Comparison of ENCODE assay signal across 13 cellular contexts in genomic region chr5:61290815-61291214, GRCh38. TPM values are rescaled to one million over a fixed set of nuclear protein-coding genes. Genes with fewer than 3 reads are reported as not detected.
DNase-seq lines count a peak whose midpoint lies in the region; ATAC-seq, FAIRE-seq and TF ChIP-seq lines count a peak whose summit lies in the region.
"Had no signal": no experiment of that assay in that cellular context is flagged by ENCODE, and none has a peak within 500 bp of the region (broad histone marks: within the 10 kb centered on the region; RNA-seq: fewer than 3 reads in every experiment).

No MANE protein-coding gene starts in this region.

- H3K4me3 ChIP-seq in breast epithelium (no peak overlapping the region), mucosa of descending colon (no peak overlapping the region)
- H3K4me3 ChIP-seq: psoas muscle had no signal

- peaks cover 6% of the 10 kb centered on the region for H3K9me3 Mint-ChIP-seq in MCF 10A (ENCODE audit: unreplicated experiment)
- H3K9me3 Mint-ChIP-seq in activated T-helper 1 cell treated with anti-CD3 and anti-CD28 coated beads, Interleukin-12 subunit alpha, Interleukin-12 subunit beta, Interleukin-2, Interleukin-4 antibody, amounts not matched to agents 30 ng/mL and 10 ng/mL and 1 ng/mL, durations not matched to agents 14 hours and 24 hours and 36 hours = no peaks in the 10 kb centered on the region
- H3K9me3 Mint-ChIP-seq: activated B cell treated with CpG ODN at 0.5 μM for 24 hours had no signal

- no peak overlapping the region for H3K27ac ChIP-seq in breast epithelium
- H3K27ac ChIP-seq: psoas muscle had no signal

- no peak overlapping the region for H3K4me3 Mint-ChIP-seq in MCF 10A (ENCODE audit: unreplicated experiment)
- H3K4me3 Mint-ChIP-seq in activated T-helper 1 cell treated with anti-CD3 and anti-CD28 coated beads, Interleukin-12 subunit alpha, Interleukin-12 subunit beta, Interleukin-2, Interleukin-4 antibody, amounts not matched to agents 30 ng/mL and 10 ng/mL and 1 ng/mL, durations not matched to agents 14 hours and 24 hours and 36 hours = no peak overlapping the region
- H3K4me3 Mint-ChIP-seq: activated B cell treated with CpG ODN at 0.5 μM for 24 hours had no signal

- H3K27me3 Mint-ChIP-seq in MCF 10A (ENCODE audit: insufficient read depth, unreplicated experiment) = no peaks in the 10 kb centered on the region
- H3K27me3 Mint-ChIP-seq in activated T-helper 1 cell treated with anti-CD3 and anti-CD28 coated beads, Interleukin-12 subunit alpha, Interleukin-12 subunit beta, Interleukin-2, Interleukin-4 antibody, amounts not matched to agents 30 ng/mL and 10 ng/mL and 1 ng/mL, durations not matched to agents 14 hours and 24 hours and 36 hours (ENCODE audit: insufficient read depth) = no peaks in the 10 kb centered on the region

- BruUV-seq in MCF 10A (replicated peaks; lab: Mats Ljungman, UMichigan) = no TSS peak

- DNase-seq in MCF 10A (ENCODE audit: unreplicated experiment) (peak; percentile 57), breast epithelium (ENCODE audit: low spot score in 2 of 2) (no peak), mucosa of descending colon (peak in 2 of 3 donors; percentile 50 to 80)
- DNase-seq in activated T-helper 1 cell treated with anti-CD3 and anti-CD28 coated beads, Interleukin-12 subunit alpha, Interleukin-12 subunit beta, Interleukin-2, Interleukin-4 antibody, amounts not matched to agents 30 ng/mL and 10 ng/mL and 1 ng/mL, durations not matched to agents 14 hours and 24 hours and 36 hours (ENCODE audit: low spot score) = no peak
- DNase-seq: activated B cell treated with CpG ODN at 0.5 μM for 24 hours; effector CD8-positive, alpha-beta T cell; GOT3; NCI-H1092; psoas muscle had no signal

- H3K27me3 ChIP-seq in breast epithelium = no peaks in the 10 kb centered on the region

- POLR2A ChIA-PET in MCF 10A (lab: Yijun Ruan, JAX) = interaction anchor here (0.6 to 1.6 kb wide), 3 partner anchors 8 to 366 kb away, joined by 3 to 9 read pairs (median 4); no protein-coding TSS in a partner anchor

- FAIRE-seq in colon (lab: Jason Lieb, UNC) = peak; percentile 10

- intact Hi-C loops in MCF 10A (cut with micrococcal nuclease) (no loop called here), breast epithelium (cut with DNase I; ENCODE audit: low total_unique reads) (no loop called here), mucosa of descending colon (cut with DNase I, micrococcal nuclease) (no loop called here)
- intact Hi-C loops in activated T-helper 1 cell treated with anti-CD3 and anti-CD28 coated beads, Interleukin-12 subunit alpha, Interleukin-12 subunit beta, Interleukin-2, Interleukin-4 antibody, amounts not matched to agents 30 ng/mL and 10 ng/mL and 1 ng/mL, durations not matched to agents 14 hours and 24 hours and 36 hours (cut with micrococcal nuclease) = no loop called here

- no peaks in the 10 kb centered on the region for H3K9me3 ChIP-seq in breast epithelium
- H3K9me3 ChIP-seq in mucosa of descending colon = no peaks in the 10 kb centered on the region
- H3K9me3 ChIP-seq: psoas muscle had no signal

- no peak for TF ChIP-seq POLR2A in breast epithelium (IDR thresholded peaks at IDR 0.05)

- H3K4me1 ChIP-seq in breast epithelium = no peaks in the 10 kb centered on the region
- H3K4me1 ChIP-seq in mucosa of descending colon (ENCODE audit: low read depth) = peaks cover 30% of the 10 kb centered on the region

- CTCF ChIA-PET in MCF 10A (lab: Yijun Ruan, JAX) = interaction anchor here (0.8 to 1.1 kb wide), 2 partner anchors 10 to 17 kb away, joined by 3 to 4 read pairs; no protein-coding TSS in a partner anchor

- H3K36me3 Mint-ChIP-seq in MCF 10A (ENCODE audit: insufficient read depth, unreplicated experiment) = no peaks in the 10 kb centered on the region
- no peaks in the 10 kb centered on the region for H3K36me3 Mint-ChIP-seq in activated T-helper 1 cell treated with anti-CD3 and anti-CD28 coated beads, Interleukin-12 subunit alpha, Interleukin-12 subunit beta, Interleukin-2, Interleukin-4 antibody, amounts not matched to agents 30 ng/mL and 10 ng/mL and 1 ng/mL, durations not matched to agents 14 hours and 24 hours and 36 hours (ENCODE audit: low read depth)

- ATAC-seq in mucosa of descending colon (peak; percentile 77), GM19351 (IDR thresholded peaks at IDR 0.05; ENCODE audit: unreplicated experiment) (no peak), GM19023 (IDR thresholded peaks at IDR 0.05; ENCODE audit: unreplicated experiment) (no peak), HG03159 (IDR thresholded peaks at IDR 0.05; ENCODE audit: unreplicated experiment) (no peak)

- no peak for TF ChIP-seq CTCF in MCF 10A (IDR thresholded peaks at IDR 0.05; ENCODE audit: unreplicated experiment)
- no peak for TF ChIP-seq CTCF in breast epithelium (IDR thresholded peaks at IDR 0.05)
- no peak for TF ChIP-seq CTCF in mucosa of descending colon (IDR thresholded peaks at IDR 0.05)

- H3K4me1 Mint-ChIP-seq in MCF 10A (ENCODE audit: insufficient read depth, unreplicated experiment) = no peaks in the 10 kb centered on the region
- no peaks in the 10 kb centered on the region for H3K4me1 Mint-ChIP-seq in activated T-helper 1 cell treated with anti-CD3 and anti-CD28 coated beads, Interleukin-12 subunit alpha, Interleukin-12 subunit beta, Interleukin-2, Interleukin-4 antibody, amounts not matched to agents 30 ng/mL and 10 ng/mL and 1 ng/mL, durations not matched to agents 14 hours and 24 hours and 36 hours (ENCODE audit: low read depth)

- no peaks in the 10 kb centered on the region for H3K36me3 ChIP-seq in breast epithelium
- H3K36me3 ChIP-seq in mucosa of descending colon (ENCODE audit: low read depth) = no peaks in the 10 kb centered on the region

- H3K27ac Mint-ChIP-seq in MCF 10A (ENCODE audit: low read depth, unreplicated experiment) = no peak overlapping the region
- H3K27ac Mint-ChIP-seq in activated T-helper 1 cell treated with anti-CD3 and anti-CD28 coated beads, Interleukin-12 subunit alpha, Interleukin-12 subunit beta, Interleukin-2, Interleukin-4 antibody, amounts not matched to agents 30 ng/mL and 10 ng/mL and 1 ng/mL, durations not matched to agents 14 hours and 24 hours and 36 hours = no peak overlapping the region
- H3K27ac Mint-ChIP-seq: activated B cell treated with CpG ODN at 0.5 μM for 24 hours had no signal

RNA-seq across cellular contexts. Expression of gene ZSWIM6, which starts 41.2 kb away (rescaled TPM):
- total RNA-seq in MCF 10A (2022) = 12.0 and 13.5 TPM in 2 replicates
- 10 to 100 TPM; 10.2 to 16.8 (median 11.2) TPM for total RNA-seq in breast epithelium
- total RNA-seq in mucosa of descending colon = 10 to 100 TPM; 26.2 to 39.4 (median 27.8) TPM
- 9.6 TPM in 2 replicates for total RNA-seq in activated T-helper 1 cell treated with anti-CD3 and anti-CD28 coated beads, Interleukin-12 subunit alpha, Interleukin-12 subunit beta, Interleukin-2, Interleukin-4 antibody, amounts not matched to agents 30 ng/mL and 10 ng/mL and 1 ng/mL, durations not matched to agents 14 hours and 24 hours and 36 hours

Comparison
In these comparisons a context has a peak if more than half of its experiments do, and no peak if none do; other contexts are left out.
1. DNase-seq: peak in MCF 10A (single experiment) and mucosa of descending colon (2 of 3); none in breast epithelium (0 of 2) and activated T-helper 1 cell treated with anti-CD3 and anti-CD28 coated beads, Interleukin-12 subunit alpha, Interleukin-12 subunit beta, Interleukin-2, Interleukin-4 antibody, amounts not matched to agents 30 ng/mL and 10 ng/mL and 1 ng/mL, durations not matched to agents 14 hours and 24 hours and 36 hours (single experiment).